In the genomic region with DNA sequence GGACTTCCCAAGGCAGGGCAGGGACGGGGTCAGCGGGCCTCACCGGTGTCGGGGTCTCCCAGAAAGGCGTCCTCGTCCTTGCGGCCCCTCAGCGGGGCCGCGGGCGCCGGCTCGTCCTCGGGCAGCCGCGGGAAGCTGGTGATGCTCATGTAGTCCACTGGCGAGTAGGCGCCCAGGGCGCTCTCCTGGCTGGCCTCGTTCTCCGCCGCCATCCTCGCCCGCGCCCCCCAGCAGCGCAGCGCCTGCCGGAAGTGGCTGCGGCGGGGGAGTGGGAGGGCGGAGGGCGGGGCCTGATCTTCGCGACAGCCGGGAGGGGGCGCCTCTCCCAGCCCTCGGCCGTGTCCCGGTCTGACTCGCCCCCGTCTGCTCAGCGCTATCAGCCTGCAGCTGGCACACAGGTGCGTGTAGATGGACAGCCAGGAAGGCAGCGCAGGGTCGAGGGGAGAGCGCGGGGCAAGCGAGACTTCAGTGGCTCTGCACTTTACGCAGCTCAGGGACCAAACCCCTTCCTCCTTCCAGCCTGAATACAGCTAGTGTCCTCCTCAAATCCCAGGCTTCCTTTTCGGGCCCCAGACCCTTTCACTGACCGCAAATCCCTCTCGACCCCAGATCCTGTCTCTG, we compare ENCODE assay signal across 1 cellular context.
TF ChIP-seq lines count a peak whose summit lies in the region.

A gene with protein sequence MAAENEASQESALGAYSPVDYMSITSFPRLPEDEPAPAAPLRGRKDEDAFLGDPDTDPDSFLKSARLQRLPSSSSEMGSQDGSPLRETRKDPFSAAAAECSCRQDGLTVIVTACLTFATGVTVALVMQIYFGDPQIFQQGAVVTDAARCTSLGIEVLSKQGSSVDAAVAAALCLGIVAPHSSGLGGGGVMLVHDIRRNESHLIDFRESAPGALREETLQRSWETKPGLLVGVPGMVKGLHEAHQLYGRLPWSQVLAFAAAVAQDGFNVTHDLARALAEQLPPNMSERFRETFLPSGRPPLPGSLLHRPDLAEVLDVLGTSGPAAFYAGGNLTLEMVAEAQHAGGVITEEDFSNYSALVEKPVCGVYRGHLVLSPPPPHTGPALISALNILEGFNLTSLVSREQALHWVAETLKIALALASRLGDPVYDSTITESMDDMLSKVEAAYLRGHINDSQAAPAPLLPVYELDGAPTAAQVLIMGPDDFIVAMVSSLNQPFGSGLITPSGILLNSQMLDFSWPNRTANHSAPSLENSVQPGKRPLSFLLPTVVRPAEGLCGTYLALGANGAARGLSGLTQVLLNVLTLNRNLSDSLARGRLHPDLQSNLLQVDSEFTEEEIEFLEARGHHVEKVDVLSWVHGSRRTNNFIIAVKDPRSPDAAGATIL (minus strand): TSS at position 253 of the 621 bp plus-strand sequence. CDS start 41 bp downstream, at position 212.

TF ChIP-seq in HepG2, 621 proteins besides CTCF, POLR2A, EP300 and RAD21 (continued from another document):
- TF ChIP-seq, protein P1, sequence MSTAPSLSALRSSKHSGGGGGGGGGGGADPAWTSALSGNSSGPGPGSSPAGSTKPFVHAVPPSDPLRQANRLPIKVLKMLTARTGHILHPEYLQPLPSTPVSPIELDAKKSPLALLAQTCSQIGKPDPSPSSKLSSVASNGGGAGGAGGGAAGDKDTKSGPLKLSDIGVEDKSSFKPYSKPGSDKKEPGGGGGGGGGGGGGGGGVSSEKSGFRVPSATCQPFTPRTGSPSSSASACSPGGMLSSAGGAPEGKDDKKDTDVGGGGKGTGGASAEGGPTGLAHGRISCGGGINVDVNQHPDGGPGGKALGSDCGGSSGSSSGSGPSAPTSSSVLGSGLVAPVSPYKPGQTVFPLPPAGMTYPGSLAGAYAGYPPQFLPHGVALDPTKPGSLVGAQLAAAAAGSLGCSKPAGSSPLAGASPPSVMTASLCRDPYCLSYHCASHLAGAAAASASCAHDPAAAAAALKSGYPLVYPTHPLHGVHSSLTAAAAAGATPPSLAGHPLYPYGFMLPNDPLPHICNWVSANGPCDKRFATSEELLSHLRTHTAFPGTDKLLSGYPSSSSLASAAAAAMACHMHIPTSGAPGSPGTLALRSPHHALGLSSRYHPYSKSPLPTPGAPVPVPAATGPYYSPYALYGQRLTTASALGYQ (CRISPR knock-in tag; IDR thresholded peaks at IDR 0.05): 0 out of 2 replicates have a peak, but pooled peaks have one; percentile 55
- TF ChIP-seq RFXANK (CRISPR knock-in tag; IDR thresholded peaks at IDR 0.05) (peak; percentile 85; the same call in 1 of the 2 replicates), PHF20 (CRISPR knock-in tag; IDR thresholded peaks at IDR 0.05) (peak; percentile 88), HOXD1 (CRISPR knock-in tag; IDR thresholded peaks at IDR 0.05) (peak; percentile 72; the same call in 1 of the 2 replicates), MEF2D (CRISPR knock-in tag; IDR thresholded peaks at IDR 0.05) (peak; percentile 39; the same call in 1 of the 2 replicates), DNMT1 (CRISPR knock-in tag; IDR thresholded peaks at IDR 0.05) (peak; percentile 93; the same call in 1 of the 2 replicates), ZFP36 (IDR thresholded peaks at IDR 0.05; ENCODE audit: borderline replicate concordance, low read depth, low read length, partially characterized antibody) (no peak), ZNF660 (CRISPR knock-in tag; IDR thresholded peaks at IDR 0.05; ENCODE audit: borderline replicate concordance, low read depth) (0 out of 2 replicates have a peak, but pooled peaks have one; percentile 80), SP2 (CRISPR knock-in tag; IDR thresholded peaks at IDR 0.05) (peak; percentile 47; the same call in 1 of the 2 replicates), SALL2 (CRISPR knock-in tag; IDR thresholded peaks at IDR 0.05) (peak; percentile 57; the same call in 1 of the 2 replicates)
- TF ChIP-seq, protein P2, sequence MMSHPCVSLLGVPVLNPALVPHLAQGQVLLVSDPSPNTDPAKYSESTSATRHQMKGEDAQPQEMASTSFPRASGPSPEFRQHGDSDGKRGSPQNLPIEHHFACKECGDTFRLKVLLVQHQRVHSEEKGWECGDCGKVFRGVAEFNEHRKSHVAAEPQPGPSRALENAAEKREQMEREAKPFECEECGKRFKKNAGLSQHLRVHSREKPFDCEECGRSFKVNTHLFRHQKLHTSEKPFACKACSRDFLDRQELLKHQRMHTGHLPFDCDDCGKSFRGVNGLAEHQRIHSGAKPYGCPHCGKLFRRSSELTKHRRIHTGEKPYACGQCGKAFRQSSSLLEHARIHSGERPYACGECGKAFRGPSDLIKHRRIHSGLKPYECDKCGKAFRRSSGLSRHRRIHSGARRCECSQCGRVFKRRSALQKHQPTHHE (CRISPR knock-in tag; IDR thresholded peaks at IDR 0.05; ENCODE audit: borderline replicate concordance): peak; percentile 87; the same call in 1 of the 2 replicates
- TF ChIP-seq, protein P3, sequence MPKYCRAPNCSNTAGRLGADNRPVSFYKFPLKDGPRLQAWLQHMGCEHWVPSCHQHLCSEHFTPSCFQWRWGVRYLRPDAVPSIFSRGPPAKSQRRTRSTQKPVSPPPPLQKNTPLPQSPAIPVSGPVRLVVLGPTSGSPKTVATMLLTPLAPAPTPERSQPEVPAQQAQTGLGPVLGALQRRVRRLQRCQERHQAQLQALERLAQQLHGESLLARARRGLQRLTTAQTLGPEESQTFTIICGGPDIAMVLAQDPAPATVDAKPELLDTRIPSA (CRISPR knock-in tag; IDR thresholded peaks at IDR 0.05; ENCODE audit: borderline replicate concordance): no peak
- TF ChIP-seq, protein P4, sequence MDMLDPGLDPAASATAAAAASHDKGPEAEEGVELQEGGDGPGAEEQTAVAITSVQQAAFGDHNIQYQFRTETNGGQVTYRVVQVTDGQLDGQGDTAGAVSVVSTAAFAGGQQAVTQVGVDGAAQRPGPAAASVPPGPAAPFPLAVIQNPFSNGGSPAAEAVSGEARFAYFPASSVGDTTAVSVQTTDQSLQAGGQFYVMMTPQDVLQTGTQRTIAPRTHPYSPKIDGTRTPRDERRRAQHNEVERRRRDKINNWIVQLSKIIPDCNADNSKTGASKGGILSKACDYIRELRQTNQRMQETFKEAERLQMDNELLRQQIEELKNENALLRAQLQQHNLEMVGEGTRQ (IDR thresholded peaks at IDR 0.05; ENCODE audit: low read depth, low read length): no peak
- TF ChIP-seq, protein P4 (CRISPR knock-in tag; IDR thresholded peaks at IDR 0.05; ENCODE audit: borderline replicate concordance): peak; percentile 13; the same call in 1 of the 2 replicates
- TF ChIP-seq, protein P5, sequence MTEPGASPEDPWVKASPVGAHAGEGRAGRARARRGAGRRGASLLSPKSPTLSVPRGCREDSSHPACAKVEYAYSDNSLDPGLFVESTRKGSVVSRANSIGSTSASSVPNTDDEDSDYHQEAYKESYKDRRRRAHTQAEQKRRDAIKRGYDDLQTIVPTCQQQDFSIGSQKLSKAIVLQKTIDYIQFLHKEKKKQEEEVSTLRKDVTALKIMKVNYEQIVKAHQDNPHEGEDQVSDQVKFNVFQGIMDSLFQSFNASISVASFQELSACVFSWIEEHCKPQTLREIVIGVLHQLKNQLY (CRISPR knock-in tag; IDR thresholded peaks at IDR 0.05): peak; percentile 79
